In the genomic region with DNA sequence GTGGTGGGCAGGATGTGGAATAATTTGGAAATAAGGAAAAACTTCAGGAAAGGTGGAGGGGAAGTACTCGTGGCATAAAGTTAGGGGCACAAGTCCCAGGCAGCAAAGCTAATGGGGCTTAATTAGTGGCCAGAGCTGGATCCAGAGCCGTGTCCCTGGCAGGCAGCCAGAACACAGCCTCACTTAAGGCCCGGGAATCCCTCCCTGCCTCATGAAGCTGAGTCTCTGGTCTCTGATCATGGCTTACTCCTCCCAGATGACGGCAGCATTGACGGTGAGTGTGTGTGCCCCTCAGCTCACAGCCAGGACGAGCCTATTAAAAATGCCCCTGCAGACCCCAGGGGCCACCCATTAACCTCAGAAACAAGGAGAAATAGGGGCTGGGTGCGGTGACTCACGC, we compare ENCODE assay signal across 1 cellular context.
TF ChIP-seq lines count a peak whose summit lies in the region.

No MANE protein-coding gene starts in this region.

TF ChIP-seq in GM23338, 12 proteins besides CTCF, POLR2A, EP300 and RAD21 (continued from another document):
- TF ChIP-seq, protein P1, sequence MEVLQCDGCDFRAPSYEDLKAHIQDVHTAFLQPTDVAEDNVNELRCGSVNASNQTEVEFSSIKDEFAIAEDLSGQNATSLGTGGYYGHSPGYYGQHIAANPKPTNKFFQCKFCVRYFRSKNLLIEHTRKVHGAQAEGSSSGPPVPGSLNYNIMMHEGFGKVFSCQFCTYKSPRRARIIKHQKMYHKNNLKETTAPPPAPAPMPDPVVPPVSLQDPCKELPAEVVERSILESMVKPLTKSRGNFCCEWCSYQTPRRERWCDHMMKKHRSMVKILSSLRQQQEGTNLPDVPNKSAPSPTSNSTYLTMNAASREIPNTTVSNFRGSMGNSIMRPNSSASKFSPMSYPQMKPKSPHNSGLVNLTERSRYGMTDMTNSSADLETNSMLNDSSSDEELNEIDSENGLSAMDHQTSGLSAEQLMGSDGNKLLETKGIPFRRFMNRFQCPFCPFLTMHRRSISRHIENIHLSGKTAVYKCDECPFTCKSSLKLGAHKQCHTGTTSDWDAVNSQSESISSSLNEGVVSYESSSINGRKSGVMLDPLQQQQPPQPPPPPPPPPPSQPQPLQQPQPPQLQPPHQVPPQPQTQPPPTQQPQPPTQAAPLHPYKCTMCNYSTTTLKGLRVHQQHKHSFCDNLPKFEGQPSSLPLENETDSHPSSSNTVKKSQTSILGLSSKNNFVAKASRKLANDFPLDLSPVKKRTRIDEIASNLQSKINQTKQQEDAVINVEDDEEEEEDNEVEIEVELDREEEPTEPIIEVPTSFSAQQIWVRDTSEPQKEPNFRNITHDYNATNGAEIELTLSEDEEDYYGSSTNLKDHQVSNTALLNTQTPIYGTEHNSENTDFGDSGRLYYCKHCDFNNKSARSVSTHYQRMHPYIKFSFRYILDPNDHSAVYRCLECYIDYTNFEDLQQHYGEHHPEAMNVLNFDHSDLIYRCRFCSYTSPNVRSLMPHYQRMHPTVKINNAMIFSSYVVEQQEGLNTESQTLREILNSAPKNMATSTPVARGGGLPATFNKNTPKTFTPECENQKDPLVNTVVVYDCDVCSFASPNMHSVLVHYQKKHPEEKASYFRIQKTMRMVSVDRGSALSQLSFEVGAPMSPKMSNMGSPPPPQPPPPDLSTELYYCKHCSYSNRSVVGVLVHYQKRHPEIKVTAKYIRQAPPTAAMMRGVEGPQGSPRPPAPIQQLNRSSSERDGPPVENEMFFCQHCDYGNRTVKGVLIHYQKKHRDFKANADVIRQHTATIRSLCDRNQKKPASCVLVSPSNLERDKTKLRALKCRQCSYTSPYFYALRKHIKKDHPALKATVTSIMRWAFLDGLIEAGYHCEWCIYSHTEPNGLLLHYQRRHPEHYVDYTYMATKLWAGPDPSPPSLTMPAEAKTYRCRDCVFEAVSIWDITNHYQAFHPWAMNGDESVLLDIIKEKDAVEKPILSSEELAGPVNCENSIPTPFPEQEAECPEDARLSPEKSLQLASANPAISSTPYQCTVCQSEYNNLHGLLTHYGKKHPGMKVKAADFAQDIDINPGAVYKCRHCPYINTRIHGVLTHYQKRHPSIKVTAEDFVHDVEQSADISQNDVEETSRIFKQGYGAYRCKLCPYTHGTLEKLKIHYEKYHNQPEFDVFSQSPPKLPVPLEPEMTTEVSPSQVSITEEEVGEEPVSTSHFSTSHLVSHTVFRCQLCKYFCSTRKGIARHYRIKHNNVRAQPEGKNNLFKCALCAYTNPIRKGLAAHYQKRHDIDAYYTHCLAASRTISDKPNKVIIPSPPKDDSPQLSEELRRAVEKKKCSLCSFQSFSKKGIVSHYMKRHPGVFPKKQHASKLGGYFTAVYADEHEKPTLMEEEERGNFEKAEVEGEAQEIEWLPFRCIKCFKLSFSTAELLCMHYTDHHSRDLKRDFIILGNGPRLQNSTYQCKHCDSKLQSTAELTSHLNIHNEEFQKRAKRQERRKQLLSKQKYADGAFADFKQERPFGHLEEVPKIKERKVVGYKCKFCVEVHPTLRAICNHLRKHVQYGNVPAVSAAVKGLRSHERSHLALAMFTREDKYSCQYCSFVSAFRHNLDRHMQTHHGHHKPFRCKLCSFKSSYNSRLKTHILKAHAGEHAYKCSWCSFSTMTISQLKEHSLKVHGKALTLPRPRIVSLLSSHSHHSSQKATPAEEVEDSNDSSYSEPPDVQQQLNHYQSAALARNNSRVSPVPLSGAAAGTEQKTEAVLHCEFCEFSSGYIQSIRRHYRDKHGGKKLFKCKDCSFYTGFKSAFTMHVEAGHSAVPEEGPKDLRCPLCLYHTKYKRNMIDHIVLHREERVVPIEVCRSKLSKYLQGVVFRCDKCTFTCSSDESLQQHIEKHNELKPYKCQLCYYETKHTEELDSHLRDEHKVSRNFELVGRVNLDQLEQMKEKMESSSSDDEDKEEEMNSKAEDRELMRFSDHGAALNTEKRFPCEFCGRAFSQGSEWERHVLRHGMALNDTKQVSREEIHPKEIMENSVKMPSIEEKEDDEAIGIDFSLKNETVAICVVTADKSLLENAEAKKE (CRISPR knock-in tag; IDR thresholded peaks at IDR 0.05): no peak
- TF ChIP-seq EZH2phosphoT487 (IDR thresholded peaks at IDR 0.05; ENCODE audit: unreplicated experiment) (no peak), POLR2AphosphoS5 (IDR thresholded peaks at IDR 0.05; ENCODE audit: low read depth) (no peak)
- TF ChIP-seq, protein P2, sequence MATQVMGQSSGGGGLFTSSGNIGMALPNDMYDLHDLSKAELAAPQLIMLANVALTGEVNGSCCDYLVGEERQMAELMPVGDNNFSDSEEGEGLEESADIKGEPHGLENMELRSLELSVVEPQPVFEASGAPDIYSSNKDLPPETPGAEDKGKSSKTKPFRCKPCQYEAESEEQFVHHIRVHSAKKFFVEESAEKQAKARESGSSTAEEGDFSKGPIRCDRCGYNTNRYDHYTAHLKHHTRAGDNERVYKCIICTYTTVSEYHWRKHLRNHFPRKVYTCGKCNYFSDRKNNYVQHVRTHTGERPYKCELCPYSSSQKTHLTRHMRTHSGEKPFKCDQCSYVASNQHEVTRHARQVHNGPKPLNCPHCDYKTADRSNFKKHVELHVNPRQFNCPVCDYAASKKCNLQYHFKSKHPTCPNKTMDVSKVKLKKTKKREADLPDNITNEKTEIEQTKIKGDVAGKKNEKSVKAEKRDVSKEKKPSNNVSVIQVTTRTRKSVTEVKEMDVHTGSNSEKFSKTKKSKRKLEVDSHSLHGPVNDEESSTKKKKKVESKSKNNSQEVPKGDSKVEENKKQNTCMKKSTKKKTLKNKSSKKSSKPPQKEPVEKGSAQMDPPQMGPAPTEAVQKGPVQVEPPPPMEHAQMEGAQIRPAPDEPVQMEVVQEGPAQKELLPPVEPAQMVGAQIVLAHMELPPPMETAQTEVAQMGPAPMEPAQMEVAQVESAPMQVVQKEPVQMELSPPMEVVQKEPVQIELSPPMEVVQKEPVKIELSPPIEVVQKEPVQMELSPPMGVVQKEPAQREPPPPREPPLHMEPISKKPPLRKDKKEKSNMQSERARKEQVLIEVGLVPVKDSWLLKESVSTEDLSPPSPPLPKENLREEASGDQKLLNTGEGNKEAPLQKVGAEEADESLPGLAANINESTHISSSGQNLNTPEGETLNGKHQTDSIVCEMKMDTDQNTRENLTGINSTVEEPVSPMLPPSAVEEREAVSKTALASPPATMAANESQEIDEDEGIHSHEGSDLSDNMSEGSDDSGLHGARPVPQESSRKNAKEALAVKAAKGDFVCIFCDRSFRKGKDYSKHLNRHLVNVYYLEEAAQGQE (IDR thresholded peaks at IDR 0.05; ENCODE audit: unreplicated experiment): no peak
